9 cellular contexts compared by ENCODE assay signal in genomic region chr15:100114526-100114925, GRCh38.
DNase-seq lines count a peak whose midpoint lies in the region; ATAC-seq and TF ChIP-seq lines count a peak whose summit lies in the region.
"Had no signal": no experiment of that assay in that cellular context is flagged by ENCODE, and none has a peak within 500 bp of the region (broad histone marks: within the 10 kb centered on the region; RNA-seq: fewer than 3 reads in every experiment).

No MANE protein-coding gene starts in this region.

- intact Hi-C loops in esophagus muscularis mucosa (cut with DNase I), result no loop called here

- H3K4me3 Mint-ChIP-seq in activated naive CD4-positive, alpha-beta T cell treated with anti-CD3 and anti-CD28 coated beads, Interleukin-2, amount 50 U/mL, for 24 hours, result no peak overlapping the region
- no peak overlapping the region for H3K4me3 Mint-ChIP-seq in activated naive CD4-positive, alpha-beta T cell treated with anti-CD3 and anti-CD28 coated beads, Interleukin-2, amount 10 ng/mL, durations not matched to agents 7 days and 5 days

- H3K4me1 ChIP-seq in esophagus muscularis mucosa (peaks cover 55 to 64% (median 60%) of the 10 kb centered on the region in 4 donors), muscle layer of duodenum (ENCODE audit: control insufficient read depth in 1 of 2, insufficient read depth in 2 of 2, low read length in 2 of 2) (peaks cover 8 to 53% of the 10 kb centered on the region in 2 donors), upper lobe of left lung (peaks cover 26 to 45% (median 35%) of the 10 kb centered on the region in 4 donors)

- TF ChIP-seq EP300 in esophagus muscularis mucosa (IDR thresholded peaks at IDR 0.05), result no peak
- no peak for TF ChIP-seq EP300 in upper lobe of left lung (IDR thresholded peaks at IDR 0.05)

- WGBS in esophagus muscularis mucosa, result 63% methylated on average over 11 of the region's 11 CpGs
- 29 to 31% methylated on average over 11 of the region's 11 CpGs for WGBS in upper lobe of left lung, 2 donors

- H3K4me1 Mint-ChIP-seq in activated naive CD4-positive, alpha-beta T cell treated with anti-CD3 and anti-CD28 coated beads, Interleukin-2, amount 50 U/mL, for 24 hours, result peaks cover 26% of the 10 kb centered on the region
- peaks cover 32% of the 10 kb centered on the region for H3K4me1 Mint-ChIP-seq in activated naive CD4-positive, alpha-beta T cell treated with anti-CD3 and anti-CD28 coated beads, Interleukin-2, amount 10 ng/mL, durations not matched to agents 7 days and 5 days

- H3K27me3 Mint-ChIP-seq in activated naive CD4-positive, alpha-beta T cell treated with anti-CD3 and anti-CD28 coated beads, Interleukin-2, amount 50 U/mL, for 24 hours, result no peaks in the 10 kb centered on the region
- no peaks in the 10 kb centered on the region for H3K27me3 Mint-ChIP-seq in activated naive CD4-positive, alpha-beta T cell treated with anti-CD3 and anti-CD28 coated beads, Interleukin-2, amount 10 ng/mL, durations not matched to agents 7 days and 5 days

- peak in 1 of 2 donors; percentile 2 for ATAC-seq in upper lobe of left lung (ENCODE audit: low FRiP score in 2 of 2)
- no peak for ATAC-seq in activated naive CD4-positive, alpha-beta T cell treated with anti-CD3 and anti-CD28 coated beads, Interleukin-2, amount 50 U/mL, for 72 hours

- H3K4me3 ChIP-seq in esophagus muscularis mucosa (peak overlapping the region; percentile 8 to 38 (median 32)), muscle layer of duodenum (ENCODE audit: low read depth in 1 of 2, low read length in 2 of 2) (peak overlapping the region; percentile 43 to 47), upper lobe of left lung (peak overlapping the region in 3 of 4 donors; percentile 16 to 39 (median 24))

- no peaks in the 10 kb centered on the region for H3K9me3 Mint-ChIP-seq in activated naive CD4-positive, alpha-beta T cell treated with anti-CD3 and anti-CD28 coated beads, Interleukin-2, amount 50 U/mL, for 24 hours
- peaks cover 4% of the 10 kb centered on the region for H3K9me3 Mint-ChIP-seq in activated naive CD4-positive, alpha-beta T cell treated with anti-CD3 and anti-CD28 coated beads, Interleukin-2, amount 10 ng/mL, durations not matched to agents 7 days and 5 days
- H3K9me3 Mint-ChIP-seq in activated naive CD4-positive, alpha-beta T cell treated with anti-CD3 and anti-CD28 coated beads, Interleukin-2, amount 50 U/mL, for 72 hours, result peaks cover 0 to 2% of the 10 kb centered on the region in 2 donors

- CTCF ChIA-PET in activated naive CD4-positive, alpha-beta T cell treated with anti-CD3 and anti-CD28 coated beads, Interleukin-2, amount 10 ng/mL, durations not matched to agents 7 days and 5 days (lab: Charles Lee), result no interaction called here

- H3K27ac Mint-ChIP-seq in activated naive CD4-positive, alpha-beta T cell treated with anti-CD3 and anti-CD28 coated beads, Interleukin-2, amount 50 U/mL, for 24 hours, result peak overlapping the region; percentile 56
- no peak overlapping the region for H3K27ac Mint-ChIP-seq in activated naive CD4-positive, alpha-beta T cell treated with anti-CD3 and anti-CD28 coated beads, Interleukin-2, amount 10 ng/mL, durations not matched to agents 7 days and 5 days
- peak overlapping the region in 1 of 2 donors; percentile 59 for H3K27ac Mint-ChIP-seq in activated naive CD4-positive, alpha-beta T cell treated with anti-CD3 and anti-CD28 coated beads, Interleukin-2, amount 50 U/mL, for 72 hours

- peaks cover 8% of the 10 kb centered on the region for H3K36me3 Mint-ChIP-seq in activated naive CD4-positive, alpha-beta T cell treated with anti-CD3 and anti-CD28 coated beads, Interleukin-2, amount 50 U/mL, for 24 hours
- H3K36me3 Mint-ChIP-seq in activated naive CD4-positive, alpha-beta T cell treated with anti-CD3 and anti-CD28 coated beads, Interleukin-2, amount 10 ng/mL, durations not matched to agents 7 days and 5 days, result no peaks in the 10 kb centered on the region
- H3K36me3 Mint-ChIP-seq in activated naive CD4-positive, alpha-beta T cell treated with anti-CD3 and anti-CD28 coated beads, Interleukin-2, amount 50 U/mL, for 72 hours, result peaks cover under 1 to 8% of the 10 kb centered on the region in 2 donors

- H3K9me3 ChIP-seq in esophagus muscularis mucosa, result no peaks in the 10 kb centered on the region
- H3K9me3 ChIP-seq in muscle layer of duodenum (ENCODE audit: control insufficient read depth in 1 of 2, low read length in 2 of 2), result no peaks in the 10 kb centered on the region
- H3K9me3 ChIP-seq in upper lobe of left lung, result no peaks in the 10 kb centered on the region

- H3K27me3 ChIP-seq in esophagus muscularis mucosa, result no peaks in the 10 kb centered on the region
- no peaks in the 10 kb centered on the region for H3K27me3 ChIP-seq in muscle layer of duodenum (ENCODE audit: low read depth, low read length)
- no peaks in the 10 kb centered on the region for H3K27me3 ChIP-seq in upper lobe of left lung

- TF ChIP-seq CTCF in esophagus muscularis mucosa (IDR thresholded peaks at IDR 0.05) (no peak), upper lobe of left lung (IDR thresholded peaks at IDR 0.05) (no peak)

- H3K36me3 ChIP-seq in esophagus muscularis mucosa (no peaks in the 10 kb centered on the region), muscle layer of duodenum (ENCODE audit: control insufficient read depth in 1 of 2, insufficient read depth in 2 of 2, low read length in 2 of 2) (no peaks in the 10 kb centered on the region), upper lobe of left lung (no peaks in the 10 kb centered on the region)

- H3K27ac ChIP-seq in esophagus muscularis mucosa (replicated peaks in 1 of 4), result peak overlapping the region; percentile 65 to 81 (median 74)
- H3K27ac ChIP-seq in muscle layer of duodenum (ENCODE audit: low read length), result peak overlapping the region; percentile 66
- peak overlapping the region; percentile 19 to 72 (median 58) for H3K27ac ChIP-seq in upper lobe of left lung

- no peak for DNase-seq in activated naive CD4-positive, alpha-beta T cell treated with anti-CD3 and anti-CD28 coated beads, Interleukin-2, amount 10 ng/mL, durations not matched to agents 7 days and 5 days
- no peak for DNase-seq in esophagus muscularis mucosa (ENCODE audit: extremely low spot score)
- DNase-seq in upper lobe of left lung, result no peak
- DNase-seq in NCI-H2029 (lab: John Stamatoyannopoulos, UW), result no peak
- DNase-seq in activated naive CD4-positive, alpha-beta T cell treated with anti-CD3 and anti-CD28 coated beads, Interleukin-2, amount 50 U/mL, for 72 hours (ENCODE audit: low spot score in 2 of 2), result no peak
- DNase-seq in NCI-H2107 treated with DMSO at 0.1 percent for 48 hours (lab: John Stamatoyannopoulos, UW; ENCODE audit: unreplicated experiment), result no peak
- DNase-seq: stimulated activated CD4-positive, alpha-beta T cell treated with anti-CD3 and anti-CD28 coated beads, Interleukin-4, amount 100 ng/mL, for 1 hour had no signal

- TF ChIP-seq POLR2A in esophagus muscularis mucosa (IDR thresholded peaks at IDR 0.05; ENCODE audit: low read depth), result no peak
- no peak for TF ChIP-seq POLR2A in upper lobe of left lung (IDR thresholded peaks at IDR 0.05)
